ENCODE assay signal across 8 cellular contexts in the genomic region with DNA sequence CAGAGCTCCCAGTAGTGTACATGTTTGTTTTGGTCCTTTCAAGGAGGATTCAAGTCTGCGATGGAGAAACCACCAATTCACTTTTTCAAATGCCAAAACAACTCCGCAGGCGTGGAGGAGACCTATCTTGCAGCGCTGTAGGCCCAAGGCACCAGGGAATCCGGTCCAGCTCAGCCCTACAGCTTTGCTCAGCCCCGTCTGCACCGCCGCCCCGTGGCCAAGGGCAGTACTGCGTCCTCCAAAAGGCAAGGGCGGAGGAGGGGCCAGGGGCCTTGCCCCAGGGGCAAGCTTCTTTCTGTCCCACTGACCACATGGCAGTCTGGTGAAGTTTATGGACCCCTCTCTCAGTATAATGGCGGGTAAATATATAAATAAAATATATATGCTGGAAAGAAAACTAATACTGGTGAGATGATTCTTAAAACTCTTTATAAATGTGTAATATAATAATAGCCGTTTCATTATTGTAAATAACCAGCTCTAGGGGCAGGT. TPM values are rescaled to one million over a fixed set of nuclear protein-coding genes. Genes with fewer than 3 reads are reported as not detected.
DNase-seq lines count a peak whose midpoint lies in the region; ATAC-seq lines count a peak whose summit lies in the region.

No MANE protein-coding gene starts in this region.

- peak; percentile 79 for DNase-seq in CD1c-positive myeloid dendritic cell (ENCODE audit: extremely low spot score)
- peak; percentile 62 to 95 for DNase-seq in HAP-1 (ENCODE audit: low spot score in 2 of 2)
- peak; percentile 72 for DNase-seq in NCI-H774 (lab: John Stamatoyannopoulos, UW)
- DNase-seq in activated CD8-positive, alpha-beta T cell treated with anti-CD3 and anti-CD28 coated beads, Interleukin-2, amount 10 ng/mL, durations not matched to agents 7 days and 5 days: peak; percentile 80
- peak; percentile 22 to 56 (median 38) for DNase-seq in effector memory CD4-positive, alpha-beta T cell
- peak; percentile 76 to 89 for DNase-seq in memory B cell (ENCODE audit: low spot score in 2 of 2)
- peak; percentile 37 to 43 for DNase-seq in stimulated activated CD8-positive, alpha-beta memory T cell treated with anti-CD3 and anti-CD28 coated beads, Interleukin-15, amount 100 ng/mL, for 4 hours (ENCODE audit: low read depth in 2 of 2)
- no peak for DNase-seq in cortex of kidney (lab: John Stamatoyannopoulos, UW)

- no peaks in the 10 kb centered on the region for H3K4me1 Mint-ChIP-seq in activated CD8-positive, alpha-beta T cell treated with anti-CD3 and anti-CD28 coated beads, Interleukin-2, amount 10 ng/mL, durations not matched to agents 7 days and 5 days (ENCODE audit: low read depth)
- peaks cover 7% of the 10 kb centered on the region for H3K4me1 Mint-ChIP-seq in memory B cell

- H3K27ac Mint-ChIP-seq in activated CD8-positive, alpha-beta T cell treated with anti-CD3 and anti-CD28 coated beads, Interleukin-2, amount 10 ng/mL, durations not matched to agents 7 days and 5 days: no peak overlapping the region
- no peak overlapping the region for H3K27ac Mint-ChIP-seq in memory B cell

- no peaks in the 10 kb centered on the region for H3K9me3 ChIP-seq in HAP-1
- no peaks in the 10 kb centered on the region for H3K9me3 ChIP-seq in effector memory CD4-positive, alpha-beta T cell (ENCODE audit: control insufficient read depth, low read length)

- H3K27me3 ChIP-seq in HAP-1 (ENCODE audit: low read depth): no peaks in the 10 kb centered on the region
- no peaks in the 10 kb centered on the region for H3K27me3 ChIP-seq in effector memory CD4-positive, alpha-beta T cell (replicated peaks; ENCODE audit: control insufficient read depth, insufficient read depth, low read length, poor library complexity, severe bottlenecking)

- H3K27me3 Mint-ChIP-seq in activated CD8-positive, alpha-beta T cell treated with anti-CD3 and anti-CD28 coated beads, Interleukin-2, amount 10 ng/mL, durations not matched to agents 7 days and 5 days (ENCODE audit: low read depth): peaks cover 8% of the 10 kb centered on the region
- peaks cover 23% of the 10 kb centered on the region for H3K27me3 Mint-ChIP-seq in memory B cell

- POLR2A ChIA-PET in activated CD8-positive, alpha-beta T cell treated with anti-CD3 and anti-CD28 coated beads, Interleukin-2, amount 10 ng/mL, durations not matched to agents 7 days and 5 days (lab: Charles Lee): no interaction called here

- 0 out of 2 replicates have a peak, but pooled peaks cover 3% of the 10 kb centered on the region for H3K4me1 ChIP-seq in HAP-1
- H3K4me1 ChIP-seq in effector memory CD4-positive, alpha-beta T cell (ENCODE audit: control insufficient read depth, insufficient read depth, low read length, poor library complexity, severe bottlenecking): no peaks in the 10 kb centered on the region

- no peaks in the 10 kb centered on the region for H3K36me3 Mint-ChIP-seq in activated CD8-positive, alpha-beta T cell treated with anti-CD3 and anti-CD28 coated beads, Interleukin-2, amount 10 ng/mL, durations not matched to agents 7 days and 5 days (ENCODE audit: low read depth)
- no peaks in the 10 kb centered on the region for H3K36me3 Mint-ChIP-seq in memory B cell

- ATAC-seq in activated CD8-positive, alpha-beta T cell treated with anti-CD3 and anti-CD28 coated beads, Interleukin-2, amount 10 ng/mL, durations not matched to agents 7 days and 5 days: peak; percentile 97
- ATAC-seq in memory B cell (ENCODE audit: low read depth): peak; percentile 95

- in situ Hi-C loops in HAP-1 (cut with MboI; ENCODE audit: low sequenced_read_pairs): no loop called here

- H3K9me3 Mint-ChIP-seq in activated CD8-positive, alpha-beta T cell treated with anti-CD3 and anti-CD28 coated beads, Interleukin-2, amount 10 ng/mL, durations not matched to agents 7 days and 5 days (ENCODE audit: insufficient read depth): no peaks in the 10 kb centered on the region
- H3K9me3 Mint-ChIP-seq in memory B cell: peaks cover 1% of the 10 kb centered on the region

- CTCF ChIA-PET in activated CD8-positive, alpha-beta T cell treated with anti-CD3 and anti-CD28 coated beads, Interleukin-2, amount 10 ng/mL, durations not matched to agents 7 days and 5 days (lab: Charles Lee): interaction anchor here (0.5 to 1.9 kb wide), 28 partner anchors 10 to 554 kb away, joined by 3 to 19 read pairs (median 4); a partner anchor contains a TSS

- H3K27ac ChIP-seq in effector memory CD4-positive, alpha-beta T cell (ENCODE audit: insufficient read depth, low read length, poor library complexity, severe bottlenecking): no peak overlapping the region

- no peak overlapping the region for H3K4me3 Mint-ChIP-seq in activated CD8-positive, alpha-beta T cell treated with anti-CD3 and anti-CD28 coated beads, Interleukin-2, amount 10 ng/mL, durations not matched to agents 7 days and 5 days
- H3K4me3 Mint-ChIP-seq in memory B cell: no peak overlapping the region

- H3K4me3 ChIP-seq in HAP-1: no peak overlapping the region
- no peak overlapping the region for H3K4me3 ChIP-seq in effector memory CD4-positive, alpha-beta T cell (ENCODE audit: insufficient read depth, low read depth, low read length, poor library complexity, severe bottlenecking)

- H3K36me3 ChIP-seq in HAP-1 (replicated peaks): no peaks in the 10 kb centered on the region
- no peaks in the 10 kb centered on the region for H3K36me3 ChIP-seq in effector memory CD4-positive, alpha-beta T cell (ENCODE audit: control insufficient read depth, insufficient read depth, low read length)

RNA-seq across cellular contexts. Expression of a gene that starts 0.7 kb away (rescaled TPM):
- total RNA-seq in activated CD8-positive, alpha-beta T cell treated with anti-CD3 and anti-CD28 coated beads, Interleukin-2, amount 10 ng/mL, durations not matched to agents 7 days and 5 days: not detected

RNA-seq across cellular contexts. Expression of a gene that starts 13.3 kb away (rescaled TPM):
- total RNA-seq in activated CD8-positive, alpha-beta T cell treated with anti-CD3 and anti-CD28 coated beads, Interleukin-2, amount 10 ng/mL, durations not matched to agents 7 days and 5 days: not detected
